23 cellular contexts compared by ENCODE assay signal in genomic region chr2:101841679-101842327, GRCh38.
DNase-seq lines count a peak whose midpoint lies in the region; ATAC-seq and TF ChIP-seq lines count a peak whose summit lies in the region.
"Had no signal": no experiment of that assay in that cellular context is flagged by ENCODE, and none has a peak within 500 bp of the region (broad histone marks: within the 10 kb centered on the region; RNA-seq: fewer than 3 reads in every experiment).

No MANE protein-coding gene starts in this region.

- no peak for DNase-seq in activated CD8-positive, alpha-beta T cell treated with anti-CD3 and anti-CD28 coated beads for 36 hours
- DNase-seq in activated CD8-positive, alpha-beta T cell treated with anti-CD3 and anti-CD28 coated beads, Interleukin-2, amount 10 ng/mL, durations not matched to agents 7 days and 5 days = no peak
- no peak for DNase-seq in HFFc6
- no peak for DNase-seq in epithelial cell of prostate (ENCODE audit: low read depth, low spot score)
- no peak for DNase-seq in osteoblast (ENCODE audit: insufficient read length, low spot score, missing footprints)
- no peak for DNase-seq in stimulated activated CD4-positive, alpha-beta T cell treated with anti-CD3 and anti-CD28 coated beads, Interleukin-15, amount 100 ng/mL, for 24 hours
- no peak for DNase-seq in NCI-H1930 (lab: John Stamatoyannopoulos, UW)
- DNase-seq: activated CD4-positive, alpha-beta T cell treated with anti-CD3 and anti-CD28 coated beads, Interleukin-2, amount 50 U/mL, for 48 hours; aorta; H7; left ventricle myocardium superior; natural killer cell; NCI-H1105 treated with DMSO at 0.1 percent for 48 hours; NCI-H2171 treated with DMSO at 0.1 percent for 48 hours; NCI-H774; PC-9; psoas muscle; SK-N-SH; tibial artery had no signal

- peaks cover 16% of the 10 kb centered on the region for H3K4me1 Mint-ChIP-seq in activated CD8-positive, alpha-beta T cell treated with anti-CD3 and anti-CD28 coated beads for 36 hours (ENCODE audit: low read depth)
- H3K4me1 Mint-ChIP-seq in activated CD8-positive, alpha-beta T cell treated with anti-CD3 and anti-CD28 coated beads, Interleukin-2, amount 10 ng/mL, durations not matched to agents 7 days and 5 days (ENCODE audit: low read depth) = peaks cover 21% of the 10 kb centered on the region
- peaks cover 58% of the 10 kb centered on the region for H3K4me1 Mint-ChIP-seq in HFFc6 (ENCODE audit: low read depth)

- peak overlapping the region; percentile 63 for H3K4me2 ChIP-seq in osteoblast (ENCODE audit: insufficient read depth, low read length)
- H3K4me2 ChIP-seq: A549, PC-9, SK-N-SH had no signal

- H3K36me3 Mint-ChIP-seq in activated CD8-positive, alpha-beta T cell treated with anti-CD3 and anti-CD28 coated beads for 36 hours (ENCODE audit: low read depth) = peaks cover 14% of the 10 kb centered on the region
- H3K36me3 Mint-ChIP-seq in activated CD8-positive, alpha-beta T cell treated with anti-CD3 and anti-CD28 coated beads, Interleukin-2, amount 10 ng/mL, durations not matched to agents 7 days and 5 days (ENCODE audit: low read depth) = peaks cover 60% of the 10 kb centered on the region
- peaks cover 70% of the 10 kb centered on the region for H3K36me3 Mint-ChIP-seq in HFFc6 (ENCODE audit: low read depth)
- H3K36me3 Mint-ChIP-seq: natural killer cell had no signal

- no peaks in the 10 kb centered on the region for H3K9me3 Mint-ChIP-seq in activated CD8-positive, alpha-beta T cell treated with anti-CD3 and anti-CD28 coated beads for 36 hours
- H3K9me3 Mint-ChIP-seq in activated CD8-positive, alpha-beta T cell treated with anti-CD3 and anti-CD28 coated beads, Interleukin-2, amount 10 ng/mL, durations not matched to agents 7 days and 5 days (ENCODE audit: insufficient read depth) = no peaks in the 10 kb centered on the region
- no peaks in the 10 kb centered on the region for H3K9me3 Mint-ChIP-seq in HFFc6
- H3K9me3 Mint-ChIP-seq: natural killer cell had no signal

- intact Hi-C loops in activated CD8-positive, alpha-beta T cell treated with anti-CD3 and anti-CD28 coated beads for 36 hours (cut with micrococcal nuclease) = no loop called here

- H3K27ac ChIP-seq in epithelial cell of prostate (peak overlapping the region; percentile 58), osteoblast (ENCODE audit: low read depth, low read length) (peak overlapping the region; percentile 86)
- H3K27ac ChIP-seq: A549, gastroesophageal sphincter, PC-9, psoas muscle had no signal

- ATAC-seq in activated CD8-positive, alpha-beta T cell treated with anti-CD3 and anti-CD28 coated beads for 36 hours = no peak
- no peak for ATAC-seq in activated CD8-positive, alpha-beta T cell treated with anti-CD3 and anti-CD28 coated beads, Interleukin-2, amount 10 ng/mL, durations not matched to agents 7 days and 5 days
- no peak for ATAC-seq in HG03521 (IDR thresholded peaks at IDR 0.05; ENCODE audit: unreplicated experiment)
- ATAC-seq: A549, gastroesophageal sphincter, natural killer cell, psoas muscle had no signal

- peak overlapping the region; percentile 22 for H3K27ac Mint-ChIP-seq in activated CD8-positive, alpha-beta T cell treated with anti-CD3 and anti-CD28 coated beads for 36 hours
- H3K27ac Mint-ChIP-seq in activated CD8-positive, alpha-beta T cell treated with anti-CD3 and anti-CD28 coated beads, Interleukin-2, amount 10 ng/mL, durations not matched to agents 7 days and 5 days = no peak overlapping the region
- peak overlapping the region; percentile 76 for H3K27ac Mint-ChIP-seq in HFFc6

- peaks cover 34% of the 10 kb centered on the region for H3K4me1 ChIP-seq in osteoblast (ENCODE audit: insufficient read depth, low read length)

- CTCF ChIA-PET in activated CD8-positive, alpha-beta T cell treated with anti-CD3 and anti-CD28 coated beads for 36 hours (lab: Charles Lee) = interaction anchor here (0.9 to 1.6 kb wide), 3 partner anchors 10 to 18 kb away, joined by 3 to 5 read pairs (median 4); no protein-coding TSS in a partner anchor
- CTCF ChIA-PET in activated CD8-positive, alpha-beta T cell treated with anti-CD3 and anti-CD28 coated beads, Interleukin-2, amount 10 ng/mL, durations not matched to agents 7 days and 5 days (lab: Charles Lee) = interaction anchor here (2.2 kb wide), 1 partner anchor 11 kb away, joined by 8 read pairs; no protein-coding TSS in a partner anchor

- H3K4me3 Mint-ChIP-seq in activated CD8-positive, alpha-beta T cell treated with anti-CD3 and anti-CD28 coated beads for 36 hours = no peak overlapping the region
- no peak overlapping the region for H3K4me3 Mint-ChIP-seq in activated CD8-positive, alpha-beta T cell treated with anti-CD3 and anti-CD28 coated beads, Interleukin-2, amount 10 ng/mL, durations not matched to agents 7 days and 5 days
- no peak overlapping the region for H3K4me3 Mint-ChIP-seq in HFFc6
- H3K4me3 Mint-ChIP-seq: natural killer cell had no signal

- POLR2A ChIA-PET in activated CD8-positive, alpha-beta T cell treated with anti-CD3 and anti-CD28 coated beads for 36 hours (lab: Charles Lee) = interaction anchor here (1.4 kb wide), 1 partner anchor 10 kb away, joined by 3 read pairs; no protein-coding TSS in a partner anchor
- POLR2A ChIA-PET in activated CD8-positive, alpha-beta T cell treated with anti-CD3 and anti-CD28 coated beads, Interleukin-2, amount 10 ng/mL, durations not matched to agents 7 days and 5 days (lab: Charles Lee) = no interaction called here

- TF ChIP-seq CTCF in activated CD8-positive, alpha-beta T cell treated with anti-CD3 and anti-CD28 coated beads for 36 hours (IDR thresholded peaks at IDR 0.05) = no peak
- TF ChIP-seq CTCF in HFFc6 (IDR thresholded peaks at IDR 0.05) = no peak
- no peak for TF ChIP-seq CTCF in osteoblast (IDR thresholded peaks at IDR 0.05; ENCODE audit: extremely low read depth, low read depth, low read length)

- H3K79me2 ChIP-seq in osteoblast (ENCODE audit: insufficient read depth, low read length) = peaks cover 74% of the 10 kb centered on the region

- peaks cover 80% of the 10 kb centered on the region for H3K36me3 ChIP-seq in osteoblast (ENCODE audit: insufficient read depth, low read length)

- H4K20me1 ChIP-seq in osteoblast (ENCODE audit: insufficient read depth, low read length) = peaks cover 16% of the 10 kb centered on the region

- no peaks in the 10 kb centered on the region for H3K27me3 Mint-ChIP-seq in activated CD8-positive, alpha-beta T cell treated with anti-CD3 and anti-CD28 coated beads for 36 hours
- H3K27me3 Mint-ChIP-seq in activated CD8-positive, alpha-beta T cell treated with anti-CD3 and anti-CD28 coated beads, Interleukin-2, amount 10 ng/mL, durations not matched to agents 7 days and 5 days (ENCODE audit: low read depth) = no peaks in the 10 kb centered on the region
- H3K27me3 Mint-ChIP-seq in HFFc6 (ENCODE audit: insufficient read depth) = peaks cover 7% of the 10 kb centered on the region

- no peaks in the 10 kb centered on the region for H3K9me3 ChIP-seq in osteoblast (ENCODE audit: low read depth, low read length)
- H3K9me3 ChIP-seq: A549, gastroesophageal sphincter, psoas muscle, SK-N-SH, tibial artery had no signal

- no peaks in the 10 kb centered on the region for H3K27me3 ChIP-seq in osteoblast (ENCODE audit: insufficient read depth, low read length)
- H3K27me3 ChIP-seq: gastroesophageal sphincter, tibial artery had no signal

- no peak overlapping the region for H2AFZ ChIP-seq in osteoblast (ENCODE audit: low read length)
- H2AFZ ChIP-seq: PC-9 had no signal

- H3K4me3 ChIP-seq in osteoblast (ENCODE audit: insufficient read depth, low read length) = no peak overlapping the region
- H3K4me3 ChIP-seq: A549, coronary artery, gastroesophageal sphincter, PC-9, psoas muscle, tibial artery had no signal
